Comparison of ENCODE assay signal across 14 cellular contexts in genomic region chr2:73667239-73667638, GRCh38. TPM values are rescaled to one million over a fixed set of nuclear protein-coding genes. Genes with fewer than 3 reads are reported as not detected.
"Had no signal": no experiment of that assay in that cellular context is flagged by ENCODE, and none has a peak within 500 bp of the region (broad histone marks: within the 10 kb centered on the region; RNA-seq: fewer than 3 reads in every experiment).

No MANE protein-coding gene starts in this region.

RNA-seq across cellular contexts. Expression of gene NAT8, which starts 25.0 kb away (rescaled TPM):
- total RNA-seq: stomach, subcutaneous adipose tissue, suprapubic skin, temporal lobe, testis, thoracic aorta, thyroid gland, tibial nerve, upper lobe of left lung, upper lobe of right lung, ureter, urinary bladder, vagina had no signal
- polyA plus RNA-seq: stomach, thymus, urinary bladder had no signal
